Comparison of ENCODE assay signal across 1 cellular context in genomic region chr7:50552921-50553320, GRCh38.
TF ChIP-seq lines count a peak whose summit lies in the region.

No MANE protein-coding gene starts in this region.

TF ChIP-seq in HepG2, 621 proteins besides CTCF, POLR2A, EP300 and RAD21 (continued from another document and continues in another):
- 0 out of 2 replicates have a peak, but pooled peaks have one; percentile 67 for TF ChIP-seq LRRFIP1 (CRISPR knock-in tag; conservative IDR thresholded peaks at IDR 0.05)
- no peak for TF ChIP-seq LCORL (IDR thresholded peaks at IDR 0.05)
- no peak for TF ChIP-seq LCORL (CRISPR knock-in tag; IDR thresholded peaks at IDR 0.05)
- no peak for TF ChIP-seq ZNF264 (CRISPR knock-in tag; IDR thresholded peaks at IDR 0.05)
- no peak for TF ChIP-seq ZNF629 (CRISPR knock-in tag; conservative IDR thresholded peaks at IDR 0.05)
- TF ChIP-seq KAT2B (IDR thresholded peaks at IDR 0.05; ENCODE audit: borderline replicate concordance, low read depth, low read length), result no peak
- TF ChIP-seq ZFP36L2 (CRISPR knock-in tag; IDR thresholded peaks at IDR 0.05), result no peak
- no peak for TF ChIP-seq RBM22 (optimal IDR thresholded peaks at IDR 0.05; ENCODE audit: low read length)
- no peak for TF ChIP-seq PAF1 (CRISPR knock-in tag; IDR thresholded peaks at IDR 0.05)
- TF ChIP-seq ZNF614 (CRISPR knock-in tag; IDR thresholded peaks at IDR 0.05; ENCODE audit: borderline replicate concordance), result no peak
- no peak for TF ChIP-seq TRIM22 (IDR thresholded peaks at IDR 0.05)
- TF ChIP-seq ZNF713 (CRISPR knock-in tag; IDR thresholded peaks at IDR 0.05), result no peak
- no peak for TF ChIP-seq NR2F2 (IDR thresholded peaks at IDR 0.05; ENCODE audit: borderline replicate concordance, low read depth)
- TF ChIP-seq ZNF253 (CRISPR knock-in tag; IDR thresholded peaks at IDR 0.05; ENCODE audit: borderline replicate concordance), result no peak
- TF ChIP-seq ZSCAN20 (CRISPR knock-in tag; IDR thresholded peaks at IDR 0.05; ENCODE audit: borderline replicate concordance), result no peak
- no peak for TF ChIP-seq THAP7 (CRISPR knock-in tag; IDR thresholded peaks at IDR 0.05)
- TF ChIP-seq ZFP41 (CRISPR knock-in tag; IDR thresholded peaks at IDR 0.05; ENCODE audit: borderline replicate concordance), result no peak
- no peak for TF ChIP-seq MED8 (CRISPR knock-in tag; IDR thresholded peaks at IDR 0.05; ENCODE audit: insufficient replicate concordance)
- no peak for TF ChIP-seq ZKSCAN8 (CRISPR knock-in tag; IDR thresholded peaks at IDR 0.05; ENCODE audit: borderline replicate concordance)
- no peak for TF ChIP-seq KMT2A (CRISPR knock-in tag; IDR thresholded peaks at IDR 0.05)
- no peak for TF ChIP-seq ZNF570 (CRISPR knock-in tag; IDR thresholded peaks at IDR 0.05; ENCODE audit: borderline replicate concordance)
- no peak for TF ChIP-seq TFAP4 (IDR thresholded peaks at IDR 0.05; ENCODE audit: borderline replicate concordance, low read depth)
- TF ChIP-seq SP5 (CRISPR knock-in tag; IDR thresholded peaks at IDR 0.05; ENCODE audit: borderline replicate concordance, low read depth), result no peak
- TF ChIP-seq ZNF816 (CRISPR knock-in tag; IDR thresholded peaks at IDR 0.05; ENCODE audit: borderline replicate concordance), result no peak
- no peak for TF ChIP-seq ZSCAN29 (CRISPR knock-in tag; conservative IDR thresholded peaks at IDR 0.05)
- TF ChIP-seq ZSCAN9 (CRISPR knock-in tag; IDR thresholded peaks at IDR 0.05; ENCODE audit: borderline replicate concordance), result peak; percentile 65; the same call in 1 of the 2 replicates
- TF ChIP-seq GATA4 (IDR thresholded peaks at IDR 0.05; ENCODE audit: borderline replicate concordance, low read depth), result no peak
- TF ChIP-seq ZNF703 (CRISPR knock-in tag; IDR thresholded peaks at IDR 0.05; ENCODE audit: borderline replicate concordance), result no peak
- TF ChIP-seq ZNF672 (CRISPR knock-in tag; IDR thresholded peaks at IDR 0.05), result no peak
- TF ChIP-seq AKNA (CRISPR knock-in tag; IDR thresholded peaks at IDR 0.05; ENCODE audit: borderline replicate concordance), result no peak
- no peak for TF ChIP-seq ZNF784 (CRISPR knock-in tag; IDR thresholded peaks at IDR 0.05; ENCODE audit: borderline replicate concordance)
- no peak for TF ChIP-seq JUNB (CRISPR knock-in tag; IDR thresholded peaks at IDR 0.05; ENCODE audit: borderline replicate concordance)
- 0 out of 2 replicates have a peak, but pooled peaks have one; percentile 30 for TF ChIP-seq ZNF589 (CRISPR knock-in tag; conservative IDR thresholded peaks at IDR 0.05)
- TF ChIP-seq ZNF546 (CRISPR knock-in tag; conservative IDR thresholded peaks at IDR 0.05), result no peak
- 0 out of 2 replicates have a peak, but pooled peaks have one; percentile 32 for TF ChIP-seq RARA (CRISPR knock-in tag; IDR thresholded peaks at IDR 0.05)
- TF ChIP-seq YEATS4 (CRISPR knock-in tag; IDR thresholded peaks at IDR 0.05; ENCODE audit: borderline replicate concordance), result no peak
- TF ChIP-seq ZNF232 (CRISPR knock-in tag; IDR thresholded peaks at IDR 0.05; ENCODE audit: borderline replicate concordance), result no peak
- TF ChIP-seq ZNF788 (CRISPR knock-in tag; IDR thresholded peaks at IDR 0.05; ENCODE audit: borderline replicate concordance), result no peak
- TF ChIP-seq SMC3 (IDR thresholded peaks at IDR 0.05; ENCODE audit: low read length), result no peak
- TF ChIP-seq NRL (CRISPR knock-in tag; IDR thresholded peaks at IDR 0.05; ENCODE audit: borderline replicate concordance), result 0 out of 2 replicates have a peak, but pooled peaks have one; percentile 38
- no peak for TF ChIP-seq AGO2 (optimal IDR thresholded peaks at IDR 0.05; ENCODE audit: low read depth, low read length)
- no peak for TF ChIP-seq NFIB (CRISPR knock-in tag; IDR thresholded peaks at IDR 0.05; ENCODE audit: borderline replicate concordance)
- peak; percentile 33; the same call in 1 of the 2 replicates for TF ChIP-seq ZNF281 (CRISPR knock-in tag; IDR thresholded peaks at IDR 0.05; ENCODE audit: borderline replicate concordance)
- no peak for TF ChIP-seq KAT7 (CRISPR knock-in tag; IDR thresholded peaks at IDR 0.05; ENCODE audit: borderline replicate concordance)
- TF ChIP-seq ZNF343 (CRISPR knock-in tag; IDR thresholded peaks at IDR 0.05), result no peak
- TF ChIP-seq SP1 (IDR thresholded peaks at IDR 0.05), result no peak
- TF ChIP-seq SP1 (CRISPR knock-in tag; IDR thresholded peaks at IDR 0.05), result no peak
- no peak for TF ChIP-seq RELA (CRISPR knock-in tag; IDR thresholded peaks at IDR 0.05)
- TF ChIP-seq ZNF619 (CRISPR knock-in tag; IDR thresholded peaks at IDR 0.05), result no peak
- TF ChIP-seq CEBPZ (IDR thresholded peaks at IDR 0.05; ENCODE audit: low read length), result no peak
- TF ChIP-seq SCMH1 (CRISPR knock-in tag; IDR thresholded peaks at IDR 0.05; ENCODE audit: borderline replicate concordance), result no peak
- no peak for TF ChIP-seq REPIN1 (CRISPR knock-in tag; IDR thresholded peaks at IDR 0.05; ENCODE audit: borderline replicate concordance, low read depth)
- no peak for TF ChIP-seq SYNCRIP (IDR thresholded peaks at IDR 0.05; ENCODE audit: insufficient read depth, low read depth, low read length)
- TF ChIP-seq ZNF777 (CRISPR knock-in tag; IDR thresholded peaks at IDR 0.05), result no peak
- TF ChIP-seq SNRNP70 (IDR thresholded peaks at IDR 0.05; ENCODE audit: low read depth, low read length), result no peak
- TF ChIP-seq SUZ12 (IDR thresholded peaks at IDR 0.05; ENCODE audit: low read depth, low read length), result no peak
